Comparison of ENCODE assay signal across 16 cellular contexts in the genomic region with DNA sequence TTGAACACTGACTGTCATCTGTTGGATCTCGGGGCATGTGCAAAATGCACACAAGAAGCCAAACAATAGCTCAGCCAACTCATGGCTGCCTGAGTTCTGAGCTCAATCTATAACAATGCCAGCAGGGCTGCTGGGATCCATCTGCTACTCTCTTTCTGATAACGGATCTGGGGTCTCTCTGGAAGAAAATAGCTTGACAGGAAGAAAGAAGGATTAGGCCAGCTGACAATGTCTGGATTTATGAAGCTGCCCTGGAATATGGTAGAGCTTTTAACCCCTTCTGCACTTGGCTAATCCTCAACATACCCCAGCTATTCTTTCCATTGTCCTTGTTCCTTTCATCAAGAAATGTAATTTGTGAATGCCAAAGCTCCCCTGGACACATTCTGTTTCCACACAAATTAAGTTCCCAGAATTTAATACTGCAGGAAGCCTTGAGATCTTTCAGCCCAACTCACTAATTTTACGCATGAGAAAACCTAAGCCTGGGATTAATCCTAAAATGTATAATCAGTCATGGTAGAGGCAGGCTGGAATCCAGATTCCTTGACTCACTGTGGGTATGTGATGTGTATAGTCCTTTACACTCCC.
DNase-seq lines count a peak whose midpoint lies in the region; ATAC-seq, FAIRE-seq and TF ChIP-seq lines count a peak whose summit lies in the region.
"Had no signal": no experiment of that assay in that cellular context is flagged by ENCODE, and none has a peak within 500 bp of the region (broad histone marks: within the 10 kb centered on the region; RNA-seq: fewer than 3 reads in every experiment).

No MANE protein-coding gene starts in this region.

- H3K27me3 ChIP-seq in SJCRH30 (no peaks in the 10 kb centered on the region), aorta (ENCODE audit: control insufficient read depth in 1 of 2, insufficient read depth in 2 of 2, low read length in 1 of 2) (no peaks in the 10 kb centered on the region)
- H3K27me3 ChIP-seq: testis had no signal

- H3K4me3 ChIP-seq in SJCRH30 (no peak overlapping the region), aorta (ENCODE audit: low read length in 2 of 2) (no peak overlapping the region)
- H3K4me3 ChIP-seq: coronary artery, GM12878, left ventricle myocardium inferior, testis had no signal

- H3K4me1 ChIP-seq in SJCRH30 (peaks cover 32% of the 10 kb centered on the region), aorta (ENCODE audit: control insufficient read depth in 1 of 2, insufficient read depth in 2 of 2, low read length in 2 of 2) (peaks cover 2 to 5% of the 10 kb centered on the region in 2 donors)
- H3K4me1 ChIP-seq: left ventricle myocardium inferior, testis had no signal

- no peak for FAIRE-seq in HTR-8/SVneo (lab: Jason Lieb, UNC)
- FAIRE-seq: GM12878 had no signal

- H3K9me3 ChIP-seq in SJCRH30 (replicated peaks) (no peaks in the 10 kb centered on the region), aorta (ENCODE audit: control insufficient read depth, low read length) (no peaks in the 10 kb centered on the region)
- H3K9me3 ChIP-seq: left ventricle myocardium inferior, testis had no signal

- no peak for TF ChIP-seq CTCF in GM20000 (IDR thresholded peaks at IDR 0.05; ENCODE audit: extremely low read depth, missing control alignments)

- no peak for ATAC-seq in aorta (ENCODE audit: low FRiP score)
- ATAC-seq: GM12878 had no signal

- DNase-seq in AG08395 (ENCODE audit: low spot score): peak; percentile 63
- DNase-seq in SJCRH30: peak; percentile 85 to 97
- peak; percentile 43 for DNase-seq in dermis blood vessel endothelial cell
- peak; percentile 31 for DNase-seq in midbrain (lab: John Stamatoyannopoulos, UW)
- DNase-seq in stimulated activated naive CD4-positive, alpha-beta T cell (lab: John Stamatoyannopoulos, UW): no peak
- DNase-seq in HTR-8/SVneo (ENCODE audit: insufficient read length, low spot score): no peak
- no peak for DNase-seq in GM20000 (ENCODE audit: low spot score)
- no peak for DNase-seq in aorta
- DNase-seq: activated CD4-positive, alpha-beta memory T cell treated with anti-CD3 and anti-CD28 coated beads for 36 hours; H9; left ventricle myocardium inferior; naive B cell; NCI-H1694 treated with DMSO at 0.1 percent for 48 hours; testis had no signal

- 31 to 34% methylated on average over 3 of the region's 3 CpGs for WGBS in aorta, 2 donors

- H3K36me3 ChIP-seq in SJCRH30: no peaks in the 10 kb centered on the region
- peaks cover 8 to 11% of the 10 kb centered on the region in 2 donors for H3K36me3 ChIP-seq in aorta (ENCODE audit: control insufficient read depth in 1 of 2, insufficient read depth in 2 of 2, low read length in 1 of 2)
- H3K36me3 ChIP-seq: left ventricle myocardium inferior had no signal

- H3K27ac ChIP-seq in SJCRH30: peak overlapping the region; percentile 98
- H3K27ac ChIP-seq in aorta (ENCODE audit: low read depth in 1 of 2, low read length in 2 of 2): peak overlapping the region in 1 of 2 donors; percentile 28
- H3K27ac ChIP-seq: coronary artery, left ventricle myocardium inferior, testis had no signal

- intact Hi-C loops in aorta (cut with DNase I): loop anchor here (5.0 kb wide), 2 partner anchors 34 to 254 kb away; no protein-coding TSS in a partner anchor

Comparison
In these comparisons a context has a peak if more than half of its experiments do, and no peak if none do; other contexts are left out.
1. DNase-seq: peak in AG08395 (single experiment), SJCRH30 (2 of 2), dermis blood vessel endothelial cell (single experiment) and midbrain (single experiment); none in stimulated activated naive CD4-positive, alpha-beta T cell (0 of 6), HTR-8/SVneo (single experiment), GM20000 (single experiment) and aorta (0 of 2).